Comparison of ENCODE assay signal across 1 cellular context in genomic region chr12:122752464-122753212, GRCh38.
TF ChIP-seq lines count a peak whose summit lies in the region.

Gene DENR (plus strand): TSS chr12:122752824. CDS start chr12:122753702, 878 bp downstream.

TF ChIP-seq in K562, 482 proteins besides CTCF, POLR2A, EP300 and RAD21 (continued from another document and continues in another):
- TF ChIP-seq HNRNPL (IDR thresholded peaks at IDR 0.05; ENCODE audit: low read depth, low read length), result no peak
- no peak for TF ChIP-seq RBM39 (optimal IDR thresholded peaks at IDR 0.05; ENCODE audit: low read depth, low read length)
- TF ChIP-seq PRDM10 (IDR thresholded peaks at IDR 0.05; ENCODE audit: partially characterized antibody), result peak; percentile 49
- TF ChIP-seq NR2F6 (CRISPR knock-in tag; IDR thresholded peaks at IDR 0.05), result no peak
- no peak for TF ChIP-seq ZNF518B (CRISPR knock-in tag; IDR thresholded peaks at IDR 0.05)
- no peak for TF ChIP-seq NR1H2 (CRISPR knock-in tag; IDR thresholded peaks at IDR 0.05)
- TF ChIP-seq POLR2AphosphoS5 (IDR thresholded peaks at IDR 0.05; ENCODE audit: control insufficient read depth, insufficient read depth, low read depth, low read length), result peak; percentile 85
- TF ChIP-seq MAFF (IDR thresholded peaks at IDR 0.05; ENCODE audit: low read length), result peak; percentile 88; the same call in 1 of the 2 replicates
- TF ChIP-seq ZNF124 (CRISPR knock-in tag; IDR thresholded peaks at IDR 0.05), result no peak
- no peak for TF ChIP-seq KHSRP (IDR thresholded peaks at IDR 0.05)
- no peak for TF ChIP-seq NFATC3 (IDR thresholded peaks at IDR 0.05)
- no peak for TF ChIP-seq ZNF589 (CRISPR knock-in tag; IDR thresholded peaks at IDR 0.05; ENCODE audit: low read depth)
- peak; percentile 76 for TF ChIP-seq MEIS2 (IDR thresholded peaks at IDR 0.05; ENCODE audit: partially characterized antibody)
- TF ChIP-seq THAP12 (CRISPR knock-in tag; IDR thresholded peaks at IDR 0.05), result 0 out of 2 replicates have a peak, but pooled peaks have one; percentile 20
- 0 out of 4 replicates have a peak, but pooled peaks of 1 of the 2 experiments have one; percentile 35 for TF ChIP-seq ETV6 (IDR thresholded peaks at IDR 0.05; ENCODE audit: borderline replicate concordance in 1 of 2, low read depth in 2 of 2, low read length in 1 of 2)
- TF ChIP-seq ETV6 (CRISPR knock-in tag; IDR thresholded peaks at IDR 0.05; ENCODE audit: borderline replicate concordance), result no peak
- no peak for TF ChIP-seq IFI16 (CRISPR knock-in tag; IDR thresholded peaks at IDR 0.05)
- TF ChIP-seq MEF2A (IDR thresholded peaks at IDR 0.05; ENCODE audit: control insufficient read depth, low read depth, low read length), result no peak
- no peak for TF ChIP-seq ZNF224 (CRISPR knock-in tag; IDR thresholded peaks at IDR 0.05)
- TF ChIP-seq U2AF1 (optimal IDR thresholded peaks at IDR 0.05; ENCODE audit: low read depth, low read length), result peak; percentile 39
- peak; percentile 82 for TF ChIP-seq TAF7 (tag; IDR thresholded peaks at IDR 0.05)
- TF ChIP-seq MXI1 (IDR thresholded peaks at IDR 0.05; ENCODE audit: low read depth, low read length), result peak; percentile 87
- peak; percentile 28; the same call in 1 of the 2 replicates for TF ChIP-seq TOE1 (IDR thresholded peaks at IDR 0.05; ENCODE audit: borderline replicate concordance)
- no peak for TF ChIP-seq TOE1 (CRISPR knock-in tag; IDR thresholded peaks at IDR 0.05; ENCODE audit: borderline replicate concordance, low read depth)
- no peak; the same call in 1 of the 2 replicates for TF ChIP-seq ZBTB1 (CRISPR knock-in tag; IDR thresholded peaks at IDR 0.05; ENCODE audit: borderline replicate concordance, low read depth)
- TF ChIP-seq HSF4 (CRISPR knock-in tag; IDR thresholded peaks at IDR 0.05; ENCODE audit: borderline replicate concordance), result no peak
- TF ChIP-seq KAT7 (CRISPR knock-in tag; IDR thresholded peaks at IDR 0.05; ENCODE audit: borderline replicate concordance), result peak; percentile 60; the same call in 1 of the 2 replicates
- no peak for TF ChIP-seq ZNF695 (CRISPR knock-in tag; IDR thresholded peaks at IDR 0.05)
- TF ChIP-seq REST (CRISPR knock-in tag; IDR thresholded peaks at IDR 0.05; ENCODE audit: low read depth), result peak; percentile 34; the same call in 1 of the 2 replicates
- no peak for TF ChIP-seq MEF2D (tag; conservative IDR thresholded peaks at IDR 0.05; ENCODE audit: low read depth)
- TF ChIP-seq CREB3L1 (IDR thresholded peaks at IDR 0.05; ENCODE audit: borderline replicate concordance, low read depth), result peak; percentile 100
- no peak for TF ChIP-seq SMARCA5 (IDR thresholded peaks at IDR 0.05)
- peak; percentile 60 for TF ChIP-seq ZBTB40 (IDR thresholded peaks at IDR 0.05)
- TF ChIP-seq ZBTB40 (CRISPR knock-in tag; IDR thresholded peaks at IDR 0.05), result no peak
- TF ChIP-seq ZNF507 (tag; conservative IDR thresholded peaks at IDR 0.05), result no peak
- peak; percentile 99 for TF ChIP-seq ZFX (CRISPR knock-in tag; IDR thresholded peaks at IDR 0.05)
